ENCODE assay signal across 16 cellular contexts in the genomic region with DNA sequence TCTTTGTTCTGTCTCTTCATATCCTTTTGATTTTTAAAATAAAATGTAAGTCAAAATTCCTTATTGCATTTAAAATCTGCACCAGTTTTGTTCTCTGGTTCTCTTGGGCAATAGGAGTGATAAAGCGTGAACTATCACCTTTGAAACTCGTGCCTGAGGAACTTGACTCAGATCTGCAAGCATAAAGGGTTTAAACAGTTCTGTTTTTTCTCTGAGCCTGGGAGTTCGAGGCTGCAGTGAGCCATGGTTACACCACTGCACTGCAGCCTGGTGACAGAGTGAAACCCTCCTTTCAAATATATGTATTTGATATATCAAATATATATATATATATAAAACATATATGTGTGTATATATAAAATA. TPM values are rescaled to one million over a fixed set of nuclear protein-coding genes. Genes with fewer than 3 reads are reported as not detected.
DNase-seq lines count a peak whose midpoint lies in the region; ATAC-seq and TF ChIP-seq lines count a peak whose summit lies in the region.
"Had no signal": no experiment of that assay in that cellular context is flagged by ENCODE, and none has a peak within 500 bp of the region (broad histone marks: within the 10 kb centered on the region; RNA-seq: fewer than 3 reads in every experiment).

No MANE protein-coding gene starts in this region.

- peaks cover 32% of the 10 kb centered on the region for H3K4me1 Mint-ChIP-seq in activated CD8-positive, alpha-beta T cell treated with anti-CD3 and anti-CD28 coated beads, Interleukin-2, amount 10 ng/mL, durations not matched to agents 7 days and 5 days (ENCODE audit: low read depth)
- peaks cover 16% of the 10 kb centered on the region for H3K4me1 Mint-ChIP-seq in activated CD8-positive, alpha-beta T cell treated with anti-CD3 and anti-CD28 coated beads for 36 hours (ENCODE audit: low read depth)

- TF ChIP-seq POLR2A in NB4 (IDR thresholded peaks at IDR 0.05; ENCODE audit: extremely low read depth, insufficient read length) (no peak), sigmoid colon (IDR thresholded peaks at IDR 0.05) (no peak)

- no peak for ATAC-seq in activated CD8-positive, alpha-beta T cell treated with anti-CD3 and anti-CD28 coated beads, Interleukin-2, amount 10 ng/mL, durations not matched to agents 7 days and 5 days
- no peak for ATAC-seq in activated CD8-positive, alpha-beta T cell treated with anti-CD3 and anti-CD28 coated beads for 36 hours
- ATAC-seq in GM18520 (IDR thresholded peaks at IDR 0.05; ENCODE audit: unreplicated experiment) = no peak
- ATAC-seq: left lobe of liver had no signal

- no peak for DNase-seq in activated CD8-positive, alpha-beta T cell treated with anti-CD3 and anti-CD28 coated beads, Interleukin-2, amount 10 ng/mL, durations not matched to agents 7 days and 5 days
- no peak for DNase-seq in activated CD8-positive, alpha-beta T cell treated with anti-CD3 and anti-CD28 coated beads for 36 hours
- DNase-seq in NB4 (ENCODE audit: low read depth) (peak; percentile 22), choroid plexus epithelial cell (ENCODE audit: low read depth) (peak; percentile 47), sigmoid colon (no peak), COR-L47 (lab: John Stamatoyannopoulos, UW) (no peak)
- no peak for DNase-seq in effector CD8-positive, alpha-beta T cell (lab: John Stamatoyannopoulos, UW)
- DNase-seq: activated CD4-positive, alpha-beta T cell treated with anti-CD3 and anti-CD28 coated beads for 1 hour; amniotic stem cell; central memory CD4-positive, alpha-beta T cell; NCI-H187; T-helper 9 cell; uterus had no signal

- peaks cover 3% of the 10 kb centered on the region for H3K9me3 Mint-ChIP-seq in activated CD8-positive, alpha-beta T cell treated with anti-CD3 and anti-CD28 coated beads, Interleukin-2, amount 10 ng/mL, durations not matched to agents 7 days and 5 days (ENCODE audit: insufficient read depth)
- H3K9me3 Mint-ChIP-seq in activated CD8-positive, alpha-beta T cell treated with anti-CD3 and anti-CD28 coated beads for 36 hours = no peaks in the 10 kb centered on the region

- no peaks in the 10 kb centered on the region for H3K9me3 ChIP-seq in sigmoid colon
- H3K9me3 ChIP-seq: right atrium auricular region, uterus had no signal

- H3K4me1 ChIP-seq in sigmoid colon = peaks cover 0 to 42% (median 25%) of the 10 kb centered on the region in 4 donors
- H3K4me1 ChIP-seq: uterus had no signal

- H3K27ac Mint-ChIP-seq in activated CD8-positive, alpha-beta T cell treated with anti-CD3 and anti-CD28 coated beads, Interleukin-2, amount 10 ng/mL, durations not matched to agents 7 days and 5 days = peak overlapping the region; percentile 88
- H3K27ac Mint-ChIP-seq in activated CD8-positive, alpha-beta T cell treated with anti-CD3 and anti-CD28 coated beads for 36 hours = no peak overlapping the region

- CTCF ChIA-PET in activated CD8-positive, alpha-beta T cell treated with anti-CD3 and anti-CD28 coated beads, Interleukin-2, amount 10 ng/mL, durations not matched to agents 7 days and 5 days (lab: Charles Lee) = interaction anchor here (1.1 to 2.1 kb wide), 6 partner anchors 13 to 343 kb away, joined by 3 to 26 read pairs (median 6); no protein-coding TSS in a partner anchor
- CTCF ChIA-PET in activated CD8-positive, alpha-beta T cell treated with anti-CD3 and anti-CD28 coated beads for 36 hours (lab: Charles Lee) = interaction anchor here (1.4 to 6.8 kb wide), 4 partner anchors 12 to 131 kb away, joined by 4 to 51 read pairs (median 24); no protein-coding TSS in a partner anchor

- intact Hi-C loops in activated CD8-positive, alpha-beta T cell treated with anti-CD3 and anti-CD28 coated beads for 36 hours (cut with micrococcal nuclease) = loop anchor here (5.0 kb wide), 1 partner anchor 77 kb away; no protein-coding TSS in a partner anchor
- intact Hi-C loops in sigmoid colon (cut with DNase I) = loop anchor here (5.0 kb wide), 2 partner anchors 37 to 67 kb away; a partner anchor contains a TSS

- H3K4me3 ChIP-seq in NB4 (ENCODE audit: low read depth, low read length) (no peak overlapping the region), choroid plexus epithelial cell (ENCODE audit: low read depth, low read length) (no peak overlapping the region), sigmoid colon (no peak overlapping the region)
- H3K4me3 ChIP-seq: right atrium auricular region, uterus had no signal

- POLR2A ChIA-PET in activated CD8-positive, alpha-beta T cell treated with anti-CD3 and anti-CD28 coated beads, Interleukin-2, amount 10 ng/mL, durations not matched to agents 7 days and 5 days (lab: Charles Lee) = interaction anchor here (1.1 to 4.4 kb wide), 3 partner anchors 30 to 177 kb away, joined by 3 to 24 read pairs (median 4); a partner anchor contains a TSS
- POLR2A ChIA-PET in activated CD8-positive, alpha-beta T cell treated with anti-CD3 and anti-CD28 coated beads for 36 hours (lab: Charles Lee) = no interaction called here

- WGBS in sigmoid colon, 2 donors = 70 to 71% methylated on average over 3 of the region's 3 CpGs

- TF ChIP-seq CTCF in activated CD8-positive, alpha-beta T cell treated with anti-CD3 and anti-CD28 coated beads for 36 hours (IDR thresholded peaks at IDR 0.05) = no peak
- no peak for TF ChIP-seq CTCF in NB4 (IDR thresholded peaks at IDR 0.05; ENCODE audit: low read depth, low read length)
- TF ChIP-seq CTCF in choroid plexus epithelial cell (conservative IDR thresholded peaks at IDR 0.05; ENCODE audit: low read depth, low read length) = no peak
- no peak for TF ChIP-seq CTCF in sigmoid colon (IDR thresholded peaks at IDR 0.05)

- peaks cover 11% of the 10 kb centered on the region for H3K27me3 Mint-ChIP-seq in activated CD8-positive, alpha-beta T cell treated with anti-CD3 and anti-CD28 coated beads, Interleukin-2, amount 10 ng/mL, durations not matched to agents 7 days and 5 days (ENCODE audit: low read depth)
- no peaks in the 10 kb centered on the region for H3K27me3 Mint-ChIP-seq in activated CD8-positive, alpha-beta T cell treated with anti-CD3 and anti-CD28 coated beads for 36 hours

- no peaks in the 10 kb centered on the region for H3K36me3 ChIP-seq in sigmoid colon
- H3K36me3 ChIP-seq: right atrium auricular region, uterus had no signal

- H3K27me3 ChIP-seq in sigmoid colon = no peaks in the 10 kb centered on the region
- H3K27me3 ChIP-seq: right atrium auricular region, uterus had no signal

- no peak overlapping the region for H3K4me3 Mint-ChIP-seq in activated CD8-positive, alpha-beta T cell treated with anti-CD3 and anti-CD28 coated beads, Interleukin-2, amount 10 ng/mL, durations not matched to agents 7 days and 5 days
- no peak overlapping the region for H3K4me3 Mint-ChIP-seq in activated CD8-positive, alpha-beta T cell treated with anti-CD3 and anti-CD28 coated beads for 36 hours

- H3K36me3 Mint-ChIP-seq in activated CD8-positive, alpha-beta T cell treated with anti-CD3 and anti-CD28 coated beads, Interleukin-2, amount 10 ng/mL, durations not matched to agents 7 days and 5 days (ENCODE audit: low read depth) = peaks cover 15% of the 10 kb centered on the region
- H3K36me3 Mint-ChIP-seq in activated CD8-positive, alpha-beta T cell treated with anti-CD3 and anti-CD28 coated beads for 36 hours (ENCODE audit: low read depth) = no peaks in the 10 kb centered on the region

- H3K27ac ChIP-seq in sigmoid colon = peak overlapping the region in 3 of 4 donors; percentile 56 to 77 (median 71)
- H3K27ac ChIP-seq: right atrium auricular region had no signal

- TF ChIP-seq EP300 in sigmoid colon (IDR thresholded peaks at IDR 0.05) = no peak

RNA-seq across cellular contexts. Expression of a gene that starts 38.9 kb away (rescaled TPM):
- under 1 TPM; 0.29 TPM for total RNA-seq in activated CD8-positive, alpha-beta T cell treated with anti-CD3 and anti-CD28 coated beads, Interleukin-2, amount 10 ng/mL, durations not matched to agents 7 days and 5 days
- under 1 TPM in 1 of 2 experiments, not detected in 1; 0.09 TPM for total RNA-seq in activated CD8-positive, alpha-beta T cell treated with anti-CD3 and anti-CD28 coated beads for 36 hours
- 100 to 1,000 TPM; 104 to 180 (median 164) TPM for total RNA-seq in sigmoid colon
- 10 to 100 TPM in 1 of 3 donors, 1 to 10 TPM in 2; 1.4 to 12.1 (median 9.0) TPM for polyA plus RNA-seq in sigmoid colon

Comparison
In these comparisons a context has a peak if more than half of its experiments do, and no peak if none do; other contexts are left out.
1. DNase-seq: peak in NB4 (single experiment) and choroid plexus epithelial cell (single experiment); none in activated CD8-positive, alpha-beta T cell treated with anti-CD3 and anti-CD28 coated beads, Interleukin-2, amount 10 ng/mL, durations not matched to agents 7 days and 5 days (single experiment), activated CD8-positive, alpha-beta T cell treated with anti-CD3 and anti-CD28 coated beads for 36 hours (single experiment), sigmoid colon (single experiment), COR-L47 (single experiment) and effector CD8-positive, alpha-beta T cell (single experiment).
2. RNA of a gene that starts 38.9 kb away (total RNA-seq): 104 to 180 TPM in sigmoid colon; 0.29 TPM in activated CD8-positive, alpha-beta T cell treated with anti-CD3 and anti-CD28 coated beads, Interleukin-2, amount 10 ng/mL, durations not matched to agents 7 days and 5 days and 0.09 TPM in activated CD8-positive, alpha-beta T cell treated with anti-CD3 and anti-CD28 coated beads for 36 hours; every median in the first group is over 10 times any median in the second.